In genomic region chr1:18836654-18837053, GRCh38 we compare ENCODE assay signal across 18 cellular contexts. TPM values are rescaled to one million over a fixed set of nuclear protein-coding genes. Genes with fewer than 3 reads are reported as not detected.
DNase-seq lines count a peak whose midpoint lies in the region; ATAC-seq, FAIRE-seq and TF ChIP-seq lines count a peak whose summit lies in the region.
"Had no signal": no experiment of that assay in that cellular context is flagged by ENCODE, and none has a peak within 500 bp of the region (broad histone marks: within the 10 kb centered on the region; RNA-seq: fewer than 3 reads in every experiment).

No MANE protein-coding gene starts in this region.

- peak; percentile 70 for DNase-seq in H7
- DNase-seq in NAMALWA (ENCODE audit: low spot score), result peak; percentile 30
- DNase-seq in WTC11 (ENCODE audit: low spot score), result no peak
- DNase-seq in iPS-NIHi11 (ENCODE audit: low spot score), result peak; percentile 65
- no peak for DNase-seq in RCC 7860 (ENCODE audit: low spot score)
- no peak for DNase-seq in UCSD-AML1 (lab: John Stamatoyannopoulos, UW; ENCODE audit: unreplicated experiment)
- no peak for DNase-seq in CD1c-positive myeloid dendritic cell (ENCODE audit: extremely low spot score)
- DNase-seq: AML-193, DMS53, NCI-H1417 treated with DMSO at 0.1 percent for 48 hours, NCI-H2029 treated with DMSO at 0.1 percent for 48 hours, NCI-H510A, NCI-H774, SHP77 treated with DMSO at 0.1 percent for 48 hours, T-helper 2 cell had no signal

- TF ChIP-seq CTCF in WTC11 (IDR thresholded peaks at IDR 0.05), result no peak

- H3K9me3 Mint-ChIP-seq in WTC11, result no peaks in the 10 kb centered on the region

- CTCF ChIA-PET in WTC11 (lab: Charles Lee), result interaction anchor here (1.1 to 2.7 kb wide), 4 partner anchors 16 to 261 kb away, joined by 3 to 10 read pairs (median 6); no protein-coding TSS in a partner anchor

- ATAC-seq in WTC11 (peak; percentile 66), HG02571 (IDR thresholded peaks at IDR 0.05; ENCODE audit: unreplicated experiment) (no peak)
- ATAC-seq: Panc1 had no signal

- peaks cover 21% of the 10 kb centered on the region for H3K27me3 Mint-ChIP-seq in WTC11 (ENCODE audit: low read depth)

- no peak for FAIRE-seq in RCC 7860 (lab: Jason Lieb, UNC)

- H3K4me3 ChIP-seq in H7 (ENCODE audit: insufficient read depth, low read depth, low read length), result no peak overlapping the region

- POLR2A ChIA-PET in WTC11 (lab: Charles Lee), result no interaction called here

- H3K36me3 ChIP-seq in H7 (replicated peaks; ENCODE audit: control insufficient read depth, insufficient read depth, low read length), result no peaks in the 10 kb centered on the region

- H3K27ac Mint-ChIP-seq in WTC11, result no peak overlapping the region

- no peaks in the 10 kb centered on the region for H3K4me1 Mint-ChIP-seq in WTC11
- H3K4me1 Mint-ChIP-seq: CD14-positive monocyte had no signal

- no peaks in the 10 kb centered on the region for H3K27me3 ChIP-seq in H7 (ENCODE audit: control insufficient read depth, insufficient read depth, low read length)

- no peak overlapping the region for H3K4me3 Mint-ChIP-seq in WTC11
- H3K4me3 Mint-ChIP-seq: CD14-positive monocyte had no signal

- no peaks in the 10 kb centered on the region for H3K36me3 Mint-ChIP-seq in WTC11
- H3K36me3 Mint-ChIP-seq: CD14-positive monocyte had no signal

TF ChIP-seq in WTC11, 78 proteins besides CTCF, POLR2A, EP300 and RAD21:
- TF ChIP-seq GABPB1 (CRISPR knock-in tag; IDR thresholded peaks at IDR 0.05) (no peak), USF1 (CRISPR knock-in tag; IDR thresholded peaks at IDR 0.05) (peak; percentile 83), USF2 (CRISPR knock-in tag; IDR thresholded peaks at IDR 0.05) (peak; percentile 91), MXD4 (CRISPR knock-in tag; IDR thresholded peaks at IDR 0.05; ENCODE audit: borderline replicate concordance) (no peak), NFYB (CRISPR knock-in tag; conservative IDR thresholded peaks at IDR 0.05; ENCODE audit: low read depth) (peak; percentile 94), RELA (CRISPR knock-in tag; IDR thresholded peaks at IDR 0.05; ENCODE audit: borderline replicate concordance) (no peak)

RNA-seq across cellular contexts. Expression of gene TAS1R2, which starts 22.8 kb away (rescaled TPM):
- 0.07 and 0.28 TPM in 2 replicates for total RNA-seq in H7 (2014; rRNA removed; shearing (Covaris generic))
- total RNA-seq in WTC11 (2021), result not detected in 3 replicates

Comparison
In these comparisons a context has a peak if more than half of its experiments do, and no peak if none do; other contexts are left out.
1. DNase-seq: peak in H7 (single experiment), NAMALWA (single experiment) and iPS-NIHi11 (single experiment); none in WTC11 (single experiment), RCC 7860 (single experiment), UCSD-AML1 (single experiment) and CD1c-positive myeloid dendritic cell (single experiment).